ENCODE assay signal across 21 cellular contexts in genomic region chr5:31916327-31916726, GRCh38.
"Had no signal": no experiment of that assay in that cellular context is flagged by ENCODE, and none has a peak within 500 bp of the region (broad histone marks: within the 10 kb centered on the region; RNA-seq: fewer than 3 reads in every experiment).

No MANE protein-coding gene starts in this region.

- H3K27ac Mint-ChIP-seq: activated CD4-positive, alpha-beta T cell treated with anti-CD3 and anti-CD28 coated beads for 36 hours; activated naive CD4-positive, alpha-beta T cell treated with anti-CD3 and anti-CD28 coated beads for 36 hours; activated naive CD8-positive, alpha-beta T cell treated with anti-CD3 and anti-CD28 coated beads, Interleukin-2, amount 10 ng/mL, durations not matched to agents 7 days and 5 days; brain; effector memory CD8-positive, alpha-beta T cell; natural killer cell treated with Interleukin-12 subunit alpha and Interleukin-12 subunit beta and Interleukin-15 and Interleukin-18, amount 100 ng/mL, for 72 hours; T-cell had no signal

- FAIRE-seq: islet of Langerhans had no signal

- H3K27me3 Mint-ChIP-seq: activated CD4-positive, alpha-beta T cell treated with anti-CD3 and anti-CD28 coated beads for 36 hours; activated naive CD8-positive, alpha-beta T cell treated with anti-CD3 and anti-CD28 coated beads, Interleukin-2, amount 10 ng/mL, durations not matched to agents 7 days and 5 days; natural killer cell treated with Interleukin-12 subunit alpha and Interleukin-12 subunit beta and Interleukin-15 and Interleukin-18, amount 100 ng/mL, for 72 hours; T-cell had no signal

- H3K27me3 ChIP-seq: ascending aorta, gastrocnemius medialis, neutrophil, right lobe of liver had no signal

- H3K9me3 ChIP-seq: ascending aorta, gastrocnemius medialis, neutrophil, right lobe of liver had no signal

- ATAC-seq: activated CD4-positive, alpha-beta T cell treated with anti-CD3 and anti-CD28 coated beads for 36 hours; effector memory CD8-positive, alpha-beta T cell; left cardiac atrium; natural killer cell treated with Interleukin-12 subunit alpha and Interleukin-12 subunit beta and Interleukin-15 and Interleukin-18, amount 100 ng/mL, for 72 hours; right lobe of liver; stimulated activated naive CD8-positive, alpha-beta T cell treated with anti-CD3 and anti-CD28 coated beads, Interleukin-15, Interleukin-2, amounts not matched to agents 100 U/mL and 50 U/mL, for 24 hours; T-cell had no signal

- H3K27ac ChIP-seq: ascending aorta, gastrocnemius medialis, neutrophil, right lobe of liver had no signal

- DNase-seq: activated CD4-positive, alpha-beta T cell treated with anti-CD3 and anti-CD28 coated beads for 36 hours; activated CD4-positive, CD25-positive, alpha-beta regulatory T cell; activated CD8-positive, alpha-beta memory T cell treated with anti-CD3 and anti-CD28 coated beads for 24 hours; activated effector memory CD4-positive, alpha-beta T cell treated with Interleukin-2 at 50 U/mL for 16 hours; activated naive CD4-positive, alpha-beta T cell treated with anti-CD3 and anti-CD28 coated beads for 36 hours; activated naive CD8-positive, alpha-beta T cell treated with anti-CD3 and anti-CD28 coated beads, Interleukin-2, amount 10 ng/mL, durations not matched to agents 7 days and 5 days; cortex of kidney; effector memory CD8-positive, alpha-beta T cell; gastrocnemius medialis; glutamatergic neuron; left cardiac atrium; mesendoderm; right lobe of liver; stimulated activated CD4-positive, alpha-beta T cell treated with anti-CD3 and anti-CD28 coated beads, Interleukin-2, amount 100 ng/mL, for 48 hours; stimulated activated naive CD8-positive, alpha-beta T cell treated with anti-CD3 and anti-CD28 coated beads, Interleukin-15, Interleukin-2, amounts not matched to agents 100 U/mL and 50 U/mL, for 24 hours; T-cell had no signal

- H3K36me3 Mint-ChIP-seq: activated naive CD8-positive, alpha-beta T cell treated with anti-CD3 and anti-CD28 coated beads, Interleukin-2, amount 10 ng/mL, durations not matched to agents 7 days and 5 days; brain; natural killer cell treated with Interleukin-12 subunit alpha and Interleukin-12 subunit beta and Interleukin-15 and Interleukin-18, amount 100 ng/mL, for 72 hours; T-cell had no signal

- H3K4me1 Mint-ChIP-seq: activated CD4-positive, alpha-beta T cell treated with anti-CD3 and anti-CD28 coated beads for 36 hours; activated naive CD8-positive, alpha-beta T cell treated with anti-CD3 and anti-CD28 coated beads, Interleukin-2, amount 10 ng/mL, durations not matched to agents 7 days and 5 days; T-cell had no signal

- H3K4me1 ChIP-seq: ascending aorta, gastrocnemius medialis, right lobe of liver had no signal

- H3K4me3 Mint-ChIP-seq: activated CD4-positive, alpha-beta T cell treated with anti-CD3 and anti-CD28 coated beads for 36 hours; activated naive CD4-positive, alpha-beta T cell treated with anti-CD3 and anti-CD28 coated beads for 36 hours; activated naive CD8-positive, alpha-beta T cell treated with anti-CD3 and anti-CD28 coated beads, Interleukin-2, amount 10 ng/mL, durations not matched to agents 7 days and 5 days; brain; effector memory CD8-positive, alpha-beta T cell; natural killer cell treated with Interleukin-12 subunit alpha and Interleukin-12 subunit beta and Interleukin-15 and Interleukin-18, amount 100 ng/mL, for 72 hours; T-cell had no signal

- H3K9me3 Mint-ChIP-seq: activated naive CD4-positive, alpha-beta T cell treated with anti-CD3 and anti-CD28 coated beads for 36 hours; activated naive CD8-positive, alpha-beta T cell treated with anti-CD3 and anti-CD28 coated beads, Interleukin-2, amount 10 ng/mL, durations not matched to agents 7 days and 5 days; effector memory CD8-positive, alpha-beta T cell; natural killer cell treated with Interleukin-12 subunit alpha and Interleukin-12 subunit beta and Interleukin-15 and Interleukin-18, amount 100 ng/mL, for 72 hours; T-cell had no signal

- H3K36me3 ChIP-seq: ascending aorta, gastrocnemius medialis, neutrophil, right lobe of liver had no signal

- H3K4me3 ChIP-seq: ascending aorta, gastrocnemius medialis, right lobe of liver had no signal
